Comparison of ENCODE assay signal across 9 cellular contexts in the genomic region with DNA sequence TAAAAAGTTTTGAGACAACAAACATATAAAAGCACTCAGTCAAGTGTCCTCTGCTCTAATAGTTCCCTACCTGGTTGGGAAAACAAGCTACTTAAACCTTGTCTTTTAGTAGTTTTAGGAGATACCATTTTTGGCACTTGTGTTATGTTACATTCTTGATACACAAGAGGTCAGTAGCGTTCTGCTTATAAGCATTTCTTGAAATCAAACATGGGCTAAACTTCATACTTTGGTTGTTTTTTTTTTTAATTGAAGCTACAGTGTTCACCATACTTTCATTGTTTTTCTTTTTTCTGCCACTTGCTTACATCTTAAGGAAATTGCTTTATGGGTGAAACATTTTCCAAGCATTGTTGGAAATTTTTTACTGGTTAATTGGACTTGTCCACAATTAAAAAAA. TPM values are rescaled to one million over a fixed set of nuclear protein-coding genes. Genes with fewer than 3 reads are reported as not detected.
DNase-seq lines count a peak whose midpoint lies in the region; ATAC-seq and TF ChIP-seq lines count a peak whose summit lies in the region.
"Had no signal": no experiment of that assay in that cellular context is flagged by ENCODE, and none has a peak within 500 bp of the region (broad histone marks: within the 10 kb centered on the region; RNA-seq: fewer than 3 reads in every experiment).

No MANE protein-coding gene starts in this region.

- POLR2A ChIA-PET in SK-N-SH (lab: Yijun Ruan, JAX) = no interaction called here

- peak; percentile 42; the same call in 1 of the 2 replicates for TF ChIP-seq CTCF in KMS-11 (conservative IDR thresholded peaks at IDR 0.05; ENCODE audit: low read depth, low read length)
- peak; percentile 66 for TF ChIP-seq CTCF in SK-N-SH (IDR thresholded peaks at IDR 0.05)
- peak; percentile 58 for TF ChIP-seq CTCF in hepatocyte (IDR thresholded peaks at IDR 0.05; ENCODE audit: poor library complexity)

- H3K4me2 ChIP-seq in KMS-11 (no peak overlapping the region), SK-N-SH (no peak overlapping the region), hepatocyte (no peak overlapping the region)

- DNase-seq in EH (ENCODE audit: low read depth) (peak; percentile 47), SK-N-SH (peak; percentile 21), hepatocyte (ENCODE audit: low spot score) (peak; percentile 43), HuH-7 (ENCODE audit: low spot score) (no peak), UCSD-AML1 (lab: John Stamatoyannopoulos, UW; ENCODE audit: unreplicated experiment) (no peak)
- no peak for DNase-seq in activated naive CD4-positive, alpha-beta T cell treated with Interleukin-2 at 50 U/mL for 16 hours

- H3K9ac ChIP-seq in KMS-11 = no peak overlapping the region
- no peak overlapping the region for H3K9ac ChIP-seq in SK-N-SH

- WGBS in SK-N-SH (ENCODE audit: low lambda C conversion rate) = 58% methylated on average over 1 of the region's 1 CpG
- WGBS in hepatocyte (ENCODE audit: low lambda C conversion rate, missing lambda C conversion rate) = 66% methylated on average over 1 of the region's 1 CpG

- no peaks in the 10 kb centered on the region for H4K20me1 ChIP-seq in KMS-11 (ENCODE audit: insufficient read depth)
- no peaks in the 10 kb centered on the region for H4K20me1 ChIP-seq in SK-N-SH (ENCODE audit: insufficient read depth)
- H4K20me1 ChIP-seq in hepatocyte (ENCODE audit: insufficient read depth, poor library complexity, severe bottlenecking) = no peaks in the 10 kb centered on the region

- no peak for ATAC-seq in GM18502 (IDR thresholded peaks at IDR 0.05; ENCODE audit: poor library complexity, unreplicated experiment)

- TF ChIP-seq EP300 in SK-N-SH (IDR thresholded peaks at IDR 0.05; ENCODE audit: borderline replicate concordance in 1 of 2, low read depth in 1 of 2, low read length in 1 of 2) = no peak

- TF ChIP-seq RAD21 in SK-N-SH (IDR thresholded peaks at IDR 0.05; ENCODE audit: low read length) = peak; percentile 76

- H3K36me3 ChIP-seq in KMS-11 (ENCODE audit: insufficient read depth) = no peaks in the 10 kb centered on the region
- H3K36me3 ChIP-seq in SK-N-SH (replicated peaks in 1 of 2; ENCODE audit: control insufficient read depth in 1 of 2, insufficient read depth in 2 of 2, low read length in 1 of 2) = no peaks in the 10 kb centered on the region
- H3K36me3 ChIP-seq in hepatocyte (replicated peaks; ENCODE audit: insufficient read depth, low read depth) = no peaks in the 10 kb centered on the region
- H3K36me3 ChIP-seq: SJCRH30 had no signal

- H3K79me2 ChIP-seq in KMS-11 (ENCODE audit: insufficient read depth, low read depth) = no peaks in the 10 kb centered on the region
- no peaks in the 10 kb centered on the region for H3K79me2 ChIP-seq in SK-N-SH (ENCODE audit: insufficient read depth)
- no peaks in the 10 kb centered on the region for H3K79me2 ChIP-seq in hepatocyte

- H3K4me3 ChIP-seq in KMS-11 (IDR thresholded peaks at IDR 0.05; ENCODE audit: insufficient read depth, low read depth, low read length) (no peak overlapping the region), SK-N-SH (ENCODE audit: low read depth in 2 of 2, low read length in 1 of 2) (no peak overlapping the region; a peak in 1 of 4 replicates), hepatocyte (no peak overlapping the region)
- H3K4me3 ChIP-seq: SJCRH30 had no signal

- H2AFZ ChIP-seq in KMS-11 (ENCODE audit: low read depth) = no peak overlapping the region
- H2AFZ ChIP-seq in SK-N-SH (ENCODE audit: low read depth) = 0 out of 2 replicates have a peak overlapping the region, but pooled peaks have one; percentile 25
- no peak overlapping the region for H2AFZ ChIP-seq in hepatocyte

- CTCF ChIA-PET in SK-N-SH (lab: Yijun Ruan, JAX) = interaction anchor here (0.6 to 2.1 kb wide), 11 partner anchors 11 to 631 kb away, joined by 3 to 16 read pairs (median 4); no protein-coding TSS in a partner anchor

- H3F3A ChIP-seq in SK-N-SH (replicated peaks; ENCODE audit: insufficient read depth) = no peaks in the 10 kb centered on the region

- no peaks in the 10 kb centered on the region for H3K9me2 ChIP-seq in SK-N-SH
- H3K9me2 ChIP-seq in hepatocyte (replicated peaks; ENCODE audit: insufficient read depth) = no peaks in the 10 kb centered on the region

- no peaks in the 10 kb centered on the region for H3K4me1 ChIP-seq in KMS-11 (ENCODE audit: low read depth, poor library complexity, severe bottlenecking)
- H3K4me1 ChIP-seq in SK-N-SH (ENCODE audit: control insufficient read depth in 1 of 2, insufficient read depth in 2 of 2, low read depth in 1 of 2, low read length in 1 of 2) = no peaks in the 10 kb centered on the region; a peak in 1 of 4 replicates
- H3K4me1 ChIP-seq in hepatocyte (ENCODE audit: insufficient read depth) = no peaks in the 10 kb centered on the region
- H3K4me1 ChIP-seq: SJCRH30 had no signal

- H3K27ac ChIP-seq in KMS-11 (no peak overlapping the region), SK-N-SH (ENCODE audit: low read depth in 2 of 2, low read length in 1 of 2) (no peak overlapping the region), hepatocyte (no peak overlapping the region)
- H3K27ac ChIP-seq: SJCRH30 had no signal

- H3K27me3 ChIP-seq in KMS-11 (ENCODE audit: insufficient read depth, low read depth) (no peaks in the 10 kb centered on the region), SK-N-SH (ENCODE audit: insufficient read depth) (no peaks in the 10 kb centered on the region), hepatocyte (no peaks in the 10 kb centered on the region)
- H3K27me3 ChIP-seq: SJCRH30 had no signal

- no peaks in the 10 kb centered on the region for H3K9me3 ChIP-seq in SK-N-SH
- no peaks in the 10 kb centered on the region for H3K9me3 ChIP-seq in hepatocyte (ENCODE audit: low read depth)
- H3K9me3 ChIP-seq: SJCRH30 had no signal

TF ChIP-seq in SK-N-SH, 30 proteins besides CTCF, POLR2A, EP300 and RAD21:
- TF ChIP-seq, protein P1, sequence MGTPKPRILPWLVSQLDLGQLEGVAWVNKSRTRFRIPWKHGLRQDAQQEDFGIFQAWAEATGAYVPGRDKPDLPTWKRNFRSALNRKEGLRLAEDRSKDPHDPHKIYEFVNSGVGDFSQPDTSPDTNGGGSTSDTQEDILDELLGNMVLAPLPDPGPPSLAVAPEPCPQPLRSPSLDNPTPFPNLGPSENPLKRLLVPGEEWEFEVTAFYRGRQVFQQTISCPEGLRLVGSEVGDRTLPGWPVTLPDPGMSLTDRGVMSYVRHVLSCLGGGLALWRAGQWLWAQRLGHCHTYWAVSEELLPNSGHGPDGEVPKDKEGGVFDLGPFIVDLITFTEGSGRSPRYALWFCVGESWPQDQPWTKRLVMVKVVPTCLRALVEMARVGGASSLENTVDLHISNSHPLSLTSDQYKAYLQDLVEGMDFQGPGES (IDR thresholded peaks at IDR 0.05; ENCODE audit: low read depth, low read length) = no peak
- TF ChIP-seq SMC3 (IDR thresholded peaks at IDR 0.05; ENCODE audit: low read depth, low read length) = peak; percentile 47

RNA-seq across cellular contexts. Expression of a gene that starts 12.9 kb away (rescaled TPM):
- polyA plus RNA-seq in SK-N-SH (2012; rRNA removed) = 7.1 and 11.4 TPM in 2 replicates
- 5.1 and 5.6 TPM in 2 replicates for polyA plus RNA-seq in SK-N-SH (2012; cell fraction: cytosol; rRNA removed)
- polyA plus RNA-seq in SK-N-SH (2012; cell fraction: nucleus; rRNA removed) = 17.3 and 32.6 TPM in 2 replicates
- 34.2 and 47.4 TPM in 2 replicates for total RNA-seq in hepatocyte
- polyA plus RNA-seq in hepatocyte = 18.6 and 19.3 TPM in 2 replicates

RNA-seq across cellular contexts. Expression of a gene that starts 13.3 kb away (rescaled TPM):
- polyA plus RNA-seq in SK-N-SH (2012; rRNA removed) = 14.7 and 14.8 TPM in 2 replicates
- 11.4 and 12.1 TPM in 2 replicates for polyA plus RNA-seq in SK-N-SH (2012; cell fraction: cytosol; rRNA removed)
- polyA plus RNA-seq in SK-N-SH (2012; cell fraction: nucleus; rRNA removed) = 10.7 and 31.2 TPM in 2 replicates
- total RNA-seq in hepatocyte = 20.3 and 22.8 TPM in 2 replicates
- polyA plus RNA-seq in hepatocyte = 11.8 and 12.9 TPM in 2 replicates

Comparison
In these comparisons a context has a peak if more than half of its experiments do, and no peak if none do; other contexts are left out.
1. DNase-seq: peak in EH (single experiment), SK-N-SH (single experiment) and hepatocyte (single experiment); none in HuH-7 (single experiment), activated naive CD4-positive, alpha-beta T cell treated with Interleukin-2 at 50 U/mL for 16 hours (single experiment) and UCSD-AML1 (single experiment).
2. Peak in every context shown above with its lines, with median percentiles within 50 percentile points of each other: CTCF ChIP-seq.